8 cellular contexts compared by ENCODE assay signal in the genomic region with DNA sequence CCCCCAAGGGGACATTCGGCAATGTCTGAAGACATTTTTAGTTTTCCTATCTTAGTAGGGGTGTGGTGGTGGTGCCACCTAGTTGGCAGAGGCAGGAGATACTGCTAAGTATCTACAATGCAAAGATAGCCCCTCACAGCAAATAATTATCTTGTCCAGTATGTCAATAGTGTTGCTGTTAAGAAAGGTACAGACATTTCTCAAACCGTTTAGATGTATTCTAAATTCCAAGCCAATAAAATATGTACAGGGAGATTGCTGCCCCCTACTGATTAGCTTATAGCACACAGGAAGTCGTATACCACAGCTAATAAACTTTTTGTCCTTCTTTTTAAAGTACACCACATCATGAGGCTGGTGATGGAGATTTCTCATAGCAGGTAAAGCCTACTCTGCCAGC.
DNase-seq lines count a peak whose midpoint lies in the region; ATAC-seq and TF ChIP-seq lines count a peak whose summit lies in the region.

No MANE protein-coding gene starts in this region.

- H3K4me3 ChIP-seq in coronary artery = no peak overlapping the region

- H3K36me3 Mint-ChIP-seq in activated T-cell treated with anti-CD3 and anti-CD28 coated beads, Interleukin-2, amount 50 U/mL, for 72 hours (ENCODE audit: insufficient read depth in 2 of 2) = no peaks in the 10 kb centered on the region

- peak; percentile 71 for ATAC-seq in GM21825 (IDR thresholded peaks at IDR 0.05; ENCODE audit: unreplicated experiment)
- no peak for ATAC-seq in activated T-cell treated with anti-CD3 and anti-CD28 coated beads, Interleukin-2, amount 50 U/mL, for 72 hours (replicated peaks in 1 of 2)

- no peak overlapping the region for H3K27ac Mint-ChIP-seq in activated T-cell treated with anti-CD3 and anti-CD28 coated beads, Interleukin-2, amount 50 U/mL, for 72 hours

- no peaks in the 10 kb centered on the region for H3K9me3 Mint-ChIP-seq in activated T-cell treated with anti-CD3 and anti-CD28 coated beads, Interleukin-2, amount 50 U/mL, for 72 hours

- no peak for DNase-seq in coronary artery (ENCODE audit: low spot score)
- no peak for DNase-seq in ureter (ENCODE audit: low spot score)
- DNase-seq in activated T-cell treated with anti-CD3 and anti-CD28 coated beads, Interleukin-2, amount 50 U/mL, for 72 hours = no peak
- no peak for DNase-seq in GF-D8 (lab: John Stamatoyannopoulos, UW)
- no peak for DNase-seq in stimulated activated CD4-positive, alpha-beta T cell treated with anti-CD3 and anti-CD28 coated beads, Interleukin-1b, Interleukin-23, amount 100 ng/mL, for 48 hours

- no peaks in the 10 kb centered on the region for H3K4me1 Mint-ChIP-seq in activated T-cell treated with anti-CD3 and anti-CD28 coated beads, Interleukin-2, amount 50 U/mL, for 72 hours (ENCODE audit: low read depth)

- no peak overlapping the region for H3K4me3 Mint-ChIP-seq in activated T-cell treated with anti-CD3 and anti-CD28 coated beads, Interleukin-2, amount 50 U/mL, for 72 hours

- H3K27ac ChIP-seq in coronary artery = no peak overlapping the region

- H3K27me3 Mint-ChIP-seq in activated T-cell treated with anti-CD3 and anti-CD28 coated beads, Interleukin-2, amount 50 U/mL, for 72 hours (ENCODE audit: low read depth) = no peaks in the 10 kb centered on the region

- peak; percentile 41; the same call in 1 of the 2 replicates for TF ChIP-seq CTCF in GM12874 (IDR thresholded peaks at IDR 0.05; ENCODE audit: insufficient read depth, low read depth, low read length)
- peak; percentile 43 for TF ChIP-seq CTCF in LNCAP (IDR thresholded peaks at IDR 0.05)
- peak; percentile 14 for TF ChIP-seq CTCF in coronary artery (IDR thresholded peaks at IDR 0.05)
